Comparison of ENCODE assay signal across 10 cellular contexts in the genomic region with DNA sequence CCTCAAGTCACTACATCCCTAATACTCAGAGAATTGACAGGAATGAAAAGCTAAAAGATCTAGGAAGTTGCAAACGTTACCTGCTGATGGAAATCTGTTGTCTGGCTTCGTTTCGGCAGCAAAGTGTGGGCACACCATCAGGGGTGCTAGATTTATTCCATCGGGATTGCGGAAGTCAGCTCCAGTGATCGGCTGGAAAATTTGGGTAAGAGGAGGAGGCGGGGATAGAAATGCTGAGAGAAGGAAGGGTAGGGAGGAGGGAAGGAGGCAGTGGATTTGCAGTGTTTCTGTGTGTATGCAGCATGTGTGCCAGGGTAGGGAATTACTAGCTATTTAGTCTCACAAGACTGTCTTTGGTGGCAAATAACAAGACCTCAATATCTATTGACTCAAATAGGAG. TPM values are rescaled to one million over a fixed set of nuclear protein-coding genes. Genes with fewer than 3 reads are reported as not detected.
DNase-seq lines count a peak whose midpoint lies in the region; ATAC-seq and TF ChIP-seq lines count a peak whose summit lies in the region.
"Had no signal": no experiment of that assay in that cellular context is flagged by ENCODE, and none has a peak within 500 bp of the region (broad histone marks: within the 10 kb centered on the region; RNA-seq: fewer than 3 reads in every experiment).

Gene CTSK (minus strand): TSS at position 127 of the 400 bp plus-strand sequence. CDS start 1,455 bp downstream, outside the sequence.

- no peaks in the 10 kb centered on the region for H3K9me3 ChIP-seq in CD8-positive, alpha-beta T cell (ENCODE audit: low read length)
- H3K9me3 ChIP-seq in skeletal muscle tissue (ENCODE audit: control insufficient read depth in 3 of 3, low read length in 3 of 3) (no peaks in the 10 kb centered on the region), WERI-Rb-1 (ENCODE audit: severe bottlenecking) (no peaks in the 10 kb centered on the region)

- no peaks in the 10 kb centered on the region for H3K27me3 Mint-ChIP-seq in CD8-positive, alpha-beta T cell (ENCODE audit: low read depth)
- H3K27me3 Mint-ChIP-seq in activated naive CD8-positive, alpha-beta T cell treated with anti-CD3 and anti-CD28 coated beads, Interleukin-2, amount 50 U/mL, for 24 hours = no peaks in the 10 kb centered on the region

- H3K9me3 Mint-ChIP-seq in CD8-positive, alpha-beta T cell = no peaks in the 10 kb centered on the region
- no peaks in the 10 kb centered on the region for H3K9me3 Mint-ChIP-seq in activated naive CD8-positive, alpha-beta T cell treated with anti-CD3 and anti-CD28 coated beads, Interleukin-2, amount 50 U/mL, for 24 hours

- H3K27ac ChIP-seq in CD8-positive, alpha-beta T cell (ENCODE audit: low read depth, low read length) = no peak within 1 kb of the TSS
- peak within 1 kb of the TSS; percentile 25 for H3K27ac ChIP-seq in skeletal muscle tissue (ENCODE audit: low read depth, low read length)
- H3K27ac ChIP-seq in WERI-Rb-1 = no peak within 1 kb of the TSS
- H3K27ac ChIP-seq: KMS-11 had no signal

- H3K27ac Mint-ChIP-seq in CD8-positive, alpha-beta T cell = no peak within 1 kb of the TSS
- H3K27ac Mint-ChIP-seq in activated naive CD8-positive, alpha-beta T cell treated with anti-CD3 and anti-CD28 coated beads, Interleukin-2, amount 50 U/mL, for 24 hours = no peak within 1 kb of the TSS

- POLR2A ChIA-PET in CD8-positive, alpha-beta T cell (lab: Charles Lee) = no interaction called here

- intact Hi-C loops in CD8-positive, alpha-beta T cell (cut with DNase I, micrococcal nuclease) = no loop called here
- intact Hi-C loops in left cardiac atrium (cut with DNase I) = no loop called here

- H3K36me3 Mint-ChIP-seq in CD8-positive, alpha-beta T cell = peaks cover 7% of the 10 kb centered on the region
- no peaks in the 10 kb centered on the region for H3K36me3 Mint-ChIP-seq in activated naive CD8-positive, alpha-beta T cell treated with anti-CD3 and anti-CD28 coated beads, Interleukin-2, amount 50 U/mL, for 24 hours (ENCODE audit: low read depth)

- H3K4me3 ChIP-seq in CD8-positive, alpha-beta T cell (ENCODE audit: low read depth, low read length) = no peak within 1 kb of the TSS
- H3K4me3 ChIP-seq in skeletal muscle tissue (ENCODE audit: low read length in 3 of 3) (peak within 1 kb of the TSS; percentile 17 to 72 (median 38)), WERI-Rb-1 (ENCODE audit: low read depth, low read length) (no peak within 1 kb of the TSS)

- peak within 1 kb of the TSS; percentile 9 for H3K4me3 Mint-ChIP-seq in CD8-positive, alpha-beta T cell
- H3K4me3 Mint-ChIP-seq in activated naive CD8-positive, alpha-beta T cell treated with anti-CD3 and anti-CD28 coated beads, Interleukin-2, amount 50 U/mL, for 24 hours = peak within 1 kb of the TSS; percentile 21

- H3K4me1 ChIP-seq in CD8-positive, alpha-beta T cell (ENCODE audit: insufficient read depth, low read length) = peaks cover 13% of the 10 kb centered on the region
- no peaks in the 10 kb centered on the region for H3K4me1 ChIP-seq in skeletal muscle tissue (ENCODE audit: control insufficient read depth in 3 of 3, insufficient read depth in 3 of 3, low read length in 3 of 3)

- TF ChIP-seq CTCF in CD8-positive, alpha-beta T cell (IDR thresholded peaks at IDR 0.05) = no peak
- TF ChIP-seq CTCF in WERI-Rb-1 (IDR thresholded peaks at IDR 0.05; ENCODE audit: low read depth, low read length) = no peak

- no peak for DNase-seq in CD8-positive, alpha-beta T cell
- DNase-seq in activated naive CD8-positive, alpha-beta T cell treated with anti-CD3 and anti-CD28 coated beads, Interleukin-2, amount 50 U/mL, for 24 hours = no peak
- DNase-seq in left cardiac atrium (no peak), retina (no peak), WERI-Rb-1 (no peak), NOMO-1 treated with DMSO at 0.1 percent for 48 hours (lab: John Stamatoyannopoulos, UW; ENCODE audit: unreplicated experiment) (no peak)
- no peak for DNase-seq in stimulated activated CD4-positive, alpha-beta T cell treated with anti-CD3 and anti-CD28 coated beads, Interleukin-4, amount 100 ng/mL, for 4 hours
- DNase-seq: SW 1271 had no signal

- H3K9ac ChIP-seq in skeletal muscle tissue (ENCODE audit: low read depth in 1 of 3, low read length in 3 of 3) = peak within 1 kb of the TSS in 1 of 3 donors; percentile 10
- H3K9ac ChIP-seq: KMS-11 had no signal

- H3K27me3 ChIP-seq in CD8-positive, alpha-beta T cell (ENCODE audit: insufficient read depth, low read length) = no peaks in the 10 kb centered on the region
- H3K27me3 ChIP-seq in skeletal muscle tissue (ENCODE audit: control insufficient read depth in 3 of 3, insufficient read depth in 3 of 3, low read length in 3 of 3) = no peaks in the 10 kb centered on the region
- no peaks in the 10 kb centered on the region for H3K27me3 ChIP-seq in WERI-Rb-1 (ENCODE audit: insufficient read depth, low read depth, severe bottlenecking)

- CTCF ChIA-PET in CD8-positive, alpha-beta T cell (lab: Charles Lee) = interaction anchor here (1.6 kb wide), 2 partner anchors 31 to 187 kb away, joined by 3 to 5 read pairs; no protein-coding TSS in a partner anchor

- peaks cover 8% of the 10 kb centered on the region for H3K36me3 ChIP-seq in CD8-positive, alpha-beta T cell (ENCODE audit: insufficient read depth, low read length)
- peaks cover 18 to 31% (median 19%) of the 10 kb centered on the region in 3 donors for H3K36me3 ChIP-seq in skeletal muscle tissue (ENCODE audit: control insufficient read depth in 3 of 3, insufficient read depth in 3 of 3, low read length in 3 of 3)
- peaks cover 26% of the 10 kb centered on the region for H3K36me3 ChIP-seq in WERI-Rb-1

- no peak for ATAC-seq in CD8-positive, alpha-beta T cell
- ATAC-seq in activated naive CD8-positive, alpha-beta T cell treated with anti-CD3 and anti-CD28 coated beads, Interleukin-2, amount 50 U/mL, for 24 hours = no peak
- ATAC-seq in left cardiac atrium = peak; percentile 38 to 64

- H3K4me1 Mint-ChIP-seq in CD8-positive, alpha-beta T cell (ENCODE audit: low read depth) = peaks cover 15% of the 10 kb centered on the region
- peaks cover 13% of the 10 kb centered on the region for H3K4me1 Mint-ChIP-seq in activated naive CD8-positive, alpha-beta T cell treated with anti-CD3 and anti-CD28 coated beads, Interleukin-2, amount 50 U/mL, for 24 hours

RNA-seq across cellular contexts. Expression of gene CTSK, which starts in this region (rescaled TPM):
- 10 to 100 TPM; 10.7 to 10.8 TPM for total RNA-seq in CD8-positive, alpha-beta T cell
- 10 to 100 TPM; 17.5 to 18.4 TPM for total RNA-seq in left cardiac atrium
- total RNA-seq in skeletal muscle tissue = 55.3 TPM

Comparison
In these comparisons a context has a peak if more than half of its experiments do, and no peak if none do; other contexts are left out.
1. ATAC-seq: peak in left cardiac atrium (2 of 2); none in CD8-positive, alpha-beta T cell (single experiment) and activated naive CD8-positive, alpha-beta T cell treated with anti-CD3 and anti-CD28 coated beads, Interleukin-2, amount 50 U/mL, for 24 hours (single experiment).
2. H3K4me3 ChIP-seq: peak in skeletal muscle tissue (3 of 3); none in CD8-positive, alpha-beta T cell (single experiment) and WERI-Rb-1 (single experiment).